In the genomic region with DNA sequence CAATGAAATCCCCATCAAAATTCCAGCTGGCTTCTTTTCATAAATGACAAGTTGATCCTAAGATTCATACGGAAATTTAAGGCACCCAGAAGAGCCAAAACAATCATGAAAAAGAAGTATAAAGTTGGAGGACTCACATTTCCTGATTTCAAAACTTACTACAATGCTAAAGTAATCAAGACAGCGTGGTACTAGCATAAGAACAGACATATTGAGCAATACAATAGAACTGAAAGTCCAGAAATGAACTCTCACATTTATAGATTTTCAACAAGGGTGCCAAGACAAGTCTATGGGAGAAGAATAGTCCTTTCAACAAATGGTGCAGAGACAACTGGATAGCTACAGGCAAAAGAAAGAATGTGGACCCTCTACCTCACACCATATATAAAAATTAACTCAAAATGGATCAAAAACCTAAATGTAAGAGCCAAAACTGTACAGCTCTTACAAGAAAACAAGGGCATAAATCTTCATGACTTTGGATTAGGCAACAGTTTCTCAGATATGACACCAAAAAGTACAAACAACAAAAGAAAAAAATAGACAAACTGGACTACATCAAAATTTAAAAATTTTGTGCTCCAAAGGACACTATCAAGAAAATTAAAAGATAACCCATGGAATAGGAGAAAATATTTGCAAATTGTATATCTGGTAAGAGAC, we compare ENCODE assay signal across 21 cellular contexts. TPM values are rescaled to one million over a fixed set of nuclear protein-coding genes. Genes with fewer than 3 reads are reported as not detected.
DNase-seq lines count a peak whose midpoint lies in the region; ATAC-seq and TF ChIP-seq lines count a peak whose summit lies in the region.
"Had no signal": no experiment of that assay in that cellular context is flagged by ENCODE, and none has a peak within 500 bp of the region (broad histone marks: within the 10 kb centered on the region; RNA-seq: fewer than 3 reads in every experiment).

No MANE protein-coding gene starts in this region.

- no peak overlapping the region for H3K4me3 ChIP-seq in fibroblast of pulmonary artery (replicated peaks; ENCODE audit: low read depth, low read length)
- no peak overlapping the region for H3K4me3 ChIP-seq in upper lobe of right lung
- no peak overlapping the region for H3K4me3 ChIP-seq in esophagus muscularis mucosa
- H3K4me3 ChIP-seq: colonic mucosa, heart left ventricle, neural progenitor cell had no signal

- H3K36me3 Mint-ChIP-seq in natural killer cell treated with Interleukin-12 subunit alpha and Interleukin-12 subunit beta and Interleukin-15 and Interleukin-18, amount 100 ng/mL, for 72 hours = no peaks in the 10 kb centered on the region
- H3K36me3 Mint-ChIP-seq in natural killer cell = no peaks in the 10 kb centered on the region
- peaks cover 14% of the 10 kb centered on the region for H3K36me3 Mint-ChIP-seq in activated naive CD8-positive, alpha-beta T cell

- H3K36me3 ChIP-seq in upper lobe of right lung (peaks cover 15% of the 10 kb centered on the region), esophagus muscularis mucosa (peaks cover 0 to 50% (median 26%) of the 10 kb centered on the region in 4 donors)
- H3K36me3 ChIP-seq: colonic mucosa, neural progenitor cell had no signal

- WGBS in esophagus muscularis mucosa = 54% methylated on average over 2 of the region's 2 CpGs

- peak overlapping the region; percentile 64 to 80 for H3K27ac Mint-ChIP-seq in natural killer cell treated with Interleukin-12 subunit alpha and Interleukin-12 subunit beta and Interleukin-15 and Interleukin-18, amount 100 ng/mL, for 72 hours
- peak overlapping the region in 1 of 2 donors; percentile 36 for H3K27ac Mint-ChIP-seq in natural killer cell
- peak overlapping the region; percentile 56 for H3K27ac Mint-ChIP-seq in activated naive CD8-positive, alpha-beta T cell
- H3K27ac Mint-ChIP-seq: H9, neural progenitor cell had no signal

- H3K27ac ChIP-seq in upper lobe of right lung (no peak overlapping the region), esophagus muscularis mucosa (replicated peaks in 1 of 4) (peak overlapping the region in 1 of 4 donors; percentile 42)
- H3K27ac ChIP-seq: colonic mucosa, neural progenitor cell had no signal

- TF ChIP-seq CTCF in natural killer cell (IDR thresholded peaks at IDR 0.05) (no peak), fibroblast of pulmonary artery (IDR thresholded peaks at IDR 0.05; ENCODE audit: low read length, missing control alignments) (no peak), upper lobe of right lung (IDR thresholded peaks at IDR 0.05) (no peak), esophagus muscularis mucosa (IDR thresholded peaks at IDR 0.05) (no peak)

- H3K27me3 ChIP-seq in upper lobe of right lung (no peaks in the 10 kb centered on the region), esophagus muscularis mucosa (no peaks in the 10 kb centered on the region)
- H3K27me3 ChIP-seq: colonic mucosa, heart left ventricle, neural progenitor cell had no signal

- H3K27me3 Mint-ChIP-seq in natural killer cell treated with Interleukin-12 subunit alpha and Interleukin-12 subunit beta and Interleukin-15 and Interleukin-18, amount 100 ng/mL, for 72 hours = peaks cover 0 to 3% of the 10 kb centered on the region in 2 donors
- H3K27me3 Mint-ChIP-seq in natural killer cell (ENCODE audit: low read depth in 2 of 2) = no peaks in the 10 kb centered on the region
- no peaks in the 10 kb centered on the region for H3K27me3 Mint-ChIP-seq in activated naive CD8-positive, alpha-beta T cell

- peaks cover 21 to 22% of the 10 kb centered on the region in 2 donors for H3K4me1 Mint-ChIP-seq in natural killer cell treated with Interleukin-12 subunit alpha and Interleukin-12 subunit beta and Interleukin-15 and Interleukin-18, amount 100 ng/mL, for 72 hours (ENCODE audit: low read depth in 2 of 2)
- H3K4me1 Mint-ChIP-seq in natural killer cell = peaks cover 10 to 15% of the 10 kb centered on the region in 2 donors
- H3K4me1 Mint-ChIP-seq in activated naive CD8-positive, alpha-beta T cell (ENCODE audit: low read depth) = peaks cover 17% of the 10 kb centered on the region
- H3K4me1 Mint-ChIP-seq: H9 had no signal

- no peak for TF ChIP-seq EP300 in esophagus muscularis mucosa (IDR thresholded peaks at IDR 0.05)

- no peaks in the 10 kb centered on the region for H3K4me1 ChIP-seq in upper lobe of right lung
- no peaks in the 10 kb centered on the region for H3K4me1 ChIP-seq in esophagus muscularis mucosa
- H3K4me1 ChIP-seq: colonic mucosa, neural progenitor cell had no signal

- no peaks in the 10 kb centered on the region for H3K9me3 ChIP-seq in upper lobe of right lung
- no peaks in the 10 kb centered on the region for H3K9me3 ChIP-seq in esophagus muscularis mucosa
- H3K9me3 ChIP-seq: colonic mucosa, heart left ventricle had no signal

- peak overlapping the region; percentile 73 for H3K4me3 Mint-ChIP-seq in natural killer cell treated with Interleukin-12 subunit alpha and Interleukin-12 subunit beta and Interleukin-15 and Interleukin-18, amount 100 ng/mL, for 72 hours
- no peak overlapping the region for H3K4me3 Mint-ChIP-seq in natural killer cell
- H3K4me3 Mint-ChIP-seq in activated naive CD8-positive, alpha-beta T cell = no peak overlapping the region
- H3K4me3 Mint-ChIP-seq: H9, neural progenitor cell had no signal

- no peaks in the 10 kb centered on the region for H3K9me3 Mint-ChIP-seq in natural killer cell treated with Interleukin-12 subunit alpha and Interleukin-12 subunit beta and Interleukin-15 and Interleukin-18, amount 100 ng/mL, for 72 hours
- H3K9me3 Mint-ChIP-seq in natural killer cell = no peaks in the 10 kb centered on the region
- no peaks in the 10 kb centered on the region for H3K9me3 Mint-ChIP-seq in activated naive CD8-positive, alpha-beta T cell (ENCODE audit: low read depth)

- DNase-seq in natural killer cell treated with Interleukin-12 subunit alpha and Interleukin-12 subunit beta and Interleukin-15 and Interleukin-18, amount 100 ng/mL, for 72 hours (ENCODE audit: low spot score) = no peak
- no peak for DNase-seq in natural killer cell
- peak; percentile 75 for DNase-seq in fibroblast of pulmonary artery (ENCODE audit: low read depth)
- no peak for DNase-seq in upper lobe of right lung
- no peak for DNase-seq in DMS 273 (lab: John Stamatoyannopoulos, UW; ENCODE audit: unreplicated experiment)
- DNase-seq in esophagus muscularis mucosa (ENCODE audit: extremely low spot score) = no peak
- DNase-seq: activated CD4-positive, alpha-beta T cell treated with anti-CD3 and anti-CD28 coated beads, Interleukin-2, amount 50 U/mL, for 4 hours; activated effector memory CD4-positive, alpha-beta T cell treated with anti-CD3 and anti-CD28 coated beads, Interleukin-2, amount 50 U/mL, for 16 hours; colonic mucosa; H9; heart left ventricle; NCI-H2029; NCI-H524; retina; stimulated activated CD4-positive, alpha-beta T cell treated with anti-CD3 and anti-CD28 coated beads, Interleukin-1b, Interleukin-23, amount 100 ng/mL, for 48 hours had no signal

- peak in 1 of 2 donors; percentile 62 for ATAC-seq in natural killer cell treated with Interleukin-12 subunit alpha and Interleukin-12 subunit beta and Interleukin-15 and Interleukin-18, amount 100 ng/mL, for 72 hours
- no peak for ATAC-seq in natural killer cell
- ATAC-seq in upper lobe of right lung = peak; percentile 38
- no peak for ATAC-seq in GM18909 (IDR thresholded peaks at IDR 0.05; ENCODE audit: poor library complexity, unreplicated experiment)
- ATAC-seq: heart left ventricle, Panc1 had no signal

- intact Hi-C loops in natural killer cell (cut with micrococcal nuclease) (no loop called here), upper lobe of right lung (cut with DNase I) (no loop called here), esophagus muscularis mucosa (cut with DNase I) (no loop called here)

- no peak for TF ChIP-seq POLR2A in esophagus muscularis mucosa (IDR thresholded peaks at IDR 0.05; ENCODE audit: low read depth)

RNA-seq across cellular contexts. Expression of a gene that starts 28.5 kb away (rescaled TPM):
- total RNA-seq in natural killer cell treated with Interleukin-12 subunit alpha and Interleukin-12 subunit beta and Interleukin-15 and Interleukin-18, amount 100 ng/mL, for 72 hours = 100 to 1,000 TPM; 243 to 317 TPM
- total RNA-seq in natural killer cell = 100 to 1,000 TPM; 356 to 403 (median 392) TPM
- 41.2 TPM for total RNA-seq in upper lobe of right lung
- total RNA-seq in esophagus muscularis mucosa = 10 to 100 TPM in 1 of 4 donors, 1 to 10 TPM in 3; 3.9 to 10.4 (median 6.3) TPM
- total RNA-seq: astrocyte, H9, HT-29 had no signal

RNA-seq across cellular contexts. Expression of a gene that starts 35.4 kb away (rescaled TPM):
- 10 to 100 TPM; 10.3 to 11.1 TPM for total RNA-seq in natural killer cell treated with Interleukin-12 subunit alpha and Interleukin-12 subunit beta and Interleukin-15 and Interleukin-18, amount 100 ng/mL, for 72 hours
- total RNA-seq in natural killer cell = 1 to 10 TPM; 1.0 to 3.0 (median 2.1) TPM
- 48.4 TPM for total RNA-seq in upper lobe of right lung
- total RNA-seq in esophagus muscularis mucosa = 10 to 100 TPM in 3 of 4 donors, 1 to 10 TPM in 1; 4.2 to 19.7 (median 13.1) TPM
